23 cellular contexts compared by ENCODE assay signal in genomic region chr3:10361375-10361774, GRCh38. TPM values are rescaled to one million over a fixed set of nuclear protein-coding genes. Genes with fewer than 3 reads are reported as not detected.
DNase-seq lines count a peak whose midpoint lies in the region; FAIRE-seq lines count a peak whose summit lies in the region.
"Had no signal": no experiment of that assay in that cellular context is flagged by ENCODE, and none has a peak within 500 bp of the region (broad histone marks: within the 10 kb centered on the region; RNA-seq: fewer than 3 reads in every experiment).

No MANE protein-coding gene starts in this region.

- H3K4me1 ChIP-seq in small intestine (ENCODE audit: control insufficient read depth in 2 of 2, insufficient read depth in 1 of 2, low read depth in 1 of 2, low read length in 1 of 2) = no peaks in the 10 kb centered on the region

- H3K4me3 ChIP-seq in small intestine (ENCODE audit: low read depth in 1 of 2, low read length in 2 of 2) = no peak overlapping the region
- H3K4me3 ChIP-seq: skin epidermis, testis had no signal

- H3K9me3 ChIP-seq in small intestine (ENCODE audit: control insufficient read depth, low read depth) = no peaks in the 10 kb centered on the region
- H3K9me3 ChIP-seq: testis had no signal

- H3K27ac ChIP-seq in small intestine (ENCODE audit: low read depth in 1 of 2, low read length in 1 of 2) = no peak overlapping the region
- H3K27ac ChIP-seq: skin epidermis, testis had no signal

- H3K27me3 ChIP-seq in small intestine (ENCODE audit: control insufficient read depth in 2 of 2, insufficient read depth in 2 of 2, low read length in 2 of 2) = no peaks in the 10 kb centered on the region
- H3K27me3 ChIP-seq: testis had no signal

- no peak for FAIRE-seq in small intestine (lab: Jason Lieb, UNC)
- FAIRE-seq: A204.1, GM18507, HTR-8/SVneo, keratinocyte had no signal

- WGBS in small intestine, 3 donors = 9 to 34% (median 26%) methylated on average over 5 of the region's 5 CpGs

- DNase-seq in NCI-H1417 (lab: John Stamatoyannopoulos, UW) (peak in 2 of 3 experiments; percentile 52 to 78), NCI-H1417 treated with DMSO at 0.1 percent for 48 hours (lab: John Stamatoyannopoulos, UW) (no peak), NCI-H2081 treated with DMSO at 0.1 percent for 48 hours (lab: John Stamatoyannopoulos, UW) (peak; percentile 52), RPMI8226 (peak; percentile 95), small intestine (peak; percentile 32), globus pallidus (ENCODE audit: low spot score) (no peak), kidney glomerular epithelial cell (lab: John Stamatoyannopoulos, UW) (no peak)
- DNase-seq in stimulated activated CD4-positive, alpha-beta T cell treated with anti-CD3 and anti-CD28 coated beads, Interleukin-2, amount 100 ng/mL, for 24 hours = no peak
- DNase-seq: activated CD4-positive, alpha-beta T cell treated with anti-CD3 and anti-CD28 coated beads, Interleukin-2, amount 50 U/mL, for 1 hour; activated naive CD4-positive, alpha-beta T cell treated with anti-CD3 and anti-CD28 coated beads for 36 hours; activated T-cell treated with anti-CD3 and anti-CD28 coated beads for 4 hours; aorta; DND-41; endodermal cell; mesendoderm; NCI-H2227 treated with DMSO at 0.1 percent for 48 hours; T-cell; testis had no signal

- H3K36me3 ChIP-seq in small intestine (ENCODE audit: control insufficient read depth in 2 of 2, insufficient read depth in 2 of 2, low read length in 2 of 2) = no peaks in the 10 kb centered on the region

RNA-seq across cellular contexts. Expression of gene SEC13, which starts 40.5 kb away (rescaled TPM):
- 100 to 1,000 TPM; 179 to 349 (median 239) TPM for polyA plus RNA-seq in small intestine

Comparison
In these comparisons a context has a peak if more than half of its experiments do, and no peak if none do; other contexts are left out.
1. DNase-seq: peak in NCI-H1417 (2 of 3), NCI-H2081 treated with DMSO at 0.1 percent for 48 hours (single experiment), RPMI8226 (single experiment) and small intestine (single experiment); none in NCI-H1417 treated with DMSO at 0.1 percent for 48 hours (single experiment), stimulated activated CD4-positive, alpha-beta T cell treated with anti-CD3 and anti-CD28 coated beads, Interleukin-2, amount 100 ng/mL, for 24 hours (0 of 2), globus pallidus (single experiment) and kidney glomerular epithelial cell (single experiment).